In genomic region chr7:100520138-100520537, GRCh38 we compare ENCODE assay signal across 17 cellular contexts. TPM values are rescaled to one million over a fixed set of nuclear protein-coding genes. Genes with fewer than 3 reads are reported as not detected.
DNase-seq lines count a peak whose midpoint lies in the region; ATAC-seq and TF ChIP-seq lines count a peak whose summit lies in the region.
"Had no signal": no experiment of that assay in that cellular context is flagged by ENCODE, and none has a peak within 500 bp of the region (broad histone marks: within the 10 kb centered on the region; RNA-seq: fewer than 3 reads in every experiment).

No MANE protein-coding gene starts in this region.

- H3K36me3 ChIP-seq in HEK293 (ENCODE audit: control insufficient read depth in 2 of 2, insufficient read depth in 1 of 2, low read length in 2 of 2) = no peaks in the 10 kb centered on the region
- no peaks in the 10 kb centered on the region for H3K36me3 ChIP-seq in esophagus squamous epithelium
- H3K36me3 ChIP-seq: BLaER1 treated with 17β-estradiol and CSF1 and Interleukin-3, amounts not matched to agents 10 nM and 100 nM had no signal

- WGBS in esophagus squamous epithelium, 2 donors = 14 to 38% methylated on average over 1 of the region's 1 CpG

- no peak overlapping the region for H3K4me3 Mint-ChIP-seq in chondrocyte (ENCODE audit: unreplicated experiment)
- H3K4me3 Mint-ChIP-seq: B cell; CD8-positive, alpha-beta T cell; GM23338; IgD-negative memory B cell had no signal

- H3K4me1 Mint-ChIP-seq in chondrocyte (ENCODE audit: low read depth) = peaks cover 15% of the 10 kb centered on the region
- H3K4me1 Mint-ChIP-seq: GM23338 had no signal

- no peaks in the 10 kb centered on the region for H3K9me3 Mint-ChIP-seq in chondrocyte (ENCODE audit: low read depth)
- H3K9me3 Mint-ChIP-seq: CD8-positive, alpha-beta T cell; IgD-negative memory B cell had no signal

- intact Hi-C loops in esophagus squamous epithelium (cut with DNase I) = no loop called here

- no peak for TF ChIP-seq POLR2A in esophagus squamous epithelium (IDR thresholded peaks at IDR 0.05)

- H3K4me1 ChIP-seq in HEK293 (ENCODE audit: control insufficient read depth, insufficient read depth, low read length) (no peaks in the 10 kb centered on the region), esophagus squamous epithelium (peaks cover 15 to 20% (median 16%) of the 10 kb centered on the region in 3 donors)

- no peaks in the 10 kb centered on the region for H3K36me3 Mint-ChIP-seq in chondrocyte (ENCODE audit: low read depth)
- H3K36me3 Mint-ChIP-seq: CD8-positive, alpha-beta T cell; IgD-negative memory B cell had no signal

- POLR2A ChIA-PET in HEK293 (lab: Yijun Ruan, JAX) = interaction anchor here (0.6 to 1.4 kb wide), 2 partner anchors 19 to 25 kb away, joined by 3 to 4 read pairs; partner anchors contain the start of gene AGFG2

- CTCF ChIA-PET in HEK293 (lab: Yijun Ruan, JAX) = interaction anchor here (0.6 to 2.4 kb wide), 4 partner anchors 15 to 39 kb away, joined by 3 to 8 read pairs (median 4); no protein-coding TSS in a partner anchor

- H3K9me3 ChIP-seq in HEK293 (ENCODE audit: control insufficient read depth, insufficient read depth, low read depth, low read length) (no peaks in the 10 kb centered on the region), esophagus squamous epithelium (no peaks in the 10 kb centered on the region)

- TF ChIP-seq CTCF in HEK293 (tag by site-specific recombination; IDR thresholded peaks at IDR 0.05) (no peak), chondrocyte (IDR thresholded peaks at IDR 0.05) (no peak), esophagus squamous epithelium (IDR thresholded peaks at IDR 0.05) (no peak)

- no peak overlapping the region for H3K4me3 ChIP-seq in HEK293 (ENCODE audit: low read depth, low read length)
- H3K4me3 ChIP-seq in esophagus squamous epithelium = no peak overlapping the region
- H3K4me3 ChIP-seq: BLaER1 treated with 17β-estradiol and CSF1 and Interleukin-3, amounts not matched to agents 10 nM and 100 nM; GM23338 had no signal

- no peak overlapping the region for H3K27ac ChIP-seq in HEK293 (ENCODE audit: extremely low read depth, low read depth, low read length)
- no peak overlapping the region for H3K27ac ChIP-seq in esophagus squamous epithelium
- H3K27ac ChIP-seq: BLaER1 treated with 17β-estradiol and CSF1 and Interleukin-3, amounts not matched to agents 10 nM and 100 nM had no signal

- DNase-seq in chondrocyte (ENCODE audit: low spot score) = peak; percentile 1
- no peak for DNase-seq in esophagus squamous epithelium (lab: John Stamatoyannopoulos, UW)
- DNase-seq in HT-29 (ENCODE audit: low spot score) = no peak
- DNase-seq: Calu3; CD8-positive, alpha-beta T cell; DMS79 treated with DMSO at 0.1 percent for 48 hours; GF-D8; HCEC 1CT; KG1 had no signal

- no peak for ATAC-seq in GM21526 (IDR thresholded peaks at IDR 0.05; ENCODE audit: low FRiP score, unreplicated experiment)
- ATAC-seq: CD8-positive, alpha-beta T cell; GM23338; HepG2 had no signal

- peaks cover 6% of the 10 kb centered on the region for H3K27me3 Mint-ChIP-seq in chondrocyte (ENCODE audit: low read depth)
- H3K27me3 Mint-ChIP-seq: B cell, IgD-negative memory B cell had no signal

- H3K27me3 ChIP-seq in esophagus squamous epithelium = no peaks in the 10 kb centered on the region
- H3K27me3 ChIP-seq: BLaER1 treated with 17β-estradiol and CSF1 and Interleukin-3, amounts not matched to agents 10 nM and 100 nM had no signal

- H3K27ac Mint-ChIP-seq in chondrocyte (ENCODE audit: unreplicated experiment) = no peak overlapping the region
- H3K27ac Mint-ChIP-seq: B cell; CD8-positive, alpha-beta T cell; GM23338; IgD-negative memory B cell had no signal

TF ChIP-seq in HEK293, 187 proteins besides CTCF, POLR2A, EP300 and RAD21:
- TF ChIP-seq ZSCAN4 (tag by site-specific recombination; IDR thresholded peaks at IDR 0.05) = peak; percentile 77
- TF ChIP-seq ZNF157 (tag by site-specific recombination; IDR thresholded peaks at IDR 0.05) = no peak

RNA-seq across cellular contexts. Expression of gene AGFG2, which starts 18.9 kb away (rescaled TPM):
- total RNA-seq in chondrocyte = 7.7 to 8.2 TPM (median 7.8 TPM) in 3 replicates
- 10 to 100 TPM; 14.5 to 49.2 (median 26.6) TPM for total RNA-seq in esophagus squamous epithelium
- 29.8 and 30.4 TPM in 2 replicates for total RNA-seq in HT-29 (2014; rRNA removed; shearing (Covaris generic))

RNA-seq across cellular contexts. Expression of gene NYAP1, which starts 36.4 kb away (rescaled TPM):
- total RNA-seq in chondrocyte (0.77 to 0.95 TPM (median 0.87 TPM) in 3 replicates), esophagus squamous epithelium (1 to 10 TPM in 1 of 4 donors, under 1 TPM in 2, not detected in 1; 0.31 to 1.1 (median 0.57) TPM)
- 0.03 and 0.21 TPM in 2 replicates for total RNA-seq in HT-29 (2014; rRNA removed; shearing (Covaris generic))
- total RNA-seq: A172, B cell had no signal

RNA-seq across cellular contexts. Expression of gene TSC22D4, which starts 41.1 kb away (rescaled TPM):
- total RNA-seq in chondrocyte (24.0 to 34.1 TPM (median 33.0 TPM) in 3 replicates), esophagus squamous epithelium (10 to 100 TPM; 29.2 to 65.0 (median 33.7) TPM)
- total RNA-seq in HT-29 (2014; rRNA removed; shearing (Covaris generic)) = 102 and 123 TPM in 2 replicates

RNA-seq across cellular contexts. Expression of gene SAP25, which starts 53.6 kb away (rescaled TPM):
- 0.70 to 1.1 TPM in 2 of 3 replicates, not detected in the other for total RNA-seq in chondrocyte
- 1 to 10 TPM in 1 of 4 donors, under 1 TPM in 1, not detected in 2; 0.38 to 1.8 TPM for total RNA-seq in esophagus squamous epithelium
- 0.63 and 1.5 TPM in 2 replicates for total RNA-seq in HT-29 (2014; rRNA removed; shearing (Covaris generic))

RNA-seq across cellular contexts. Expression of gene SPACDR, which starts 56.1 kb away (rescaled TPM):
- total RNA-seq in chondrocyte (0.42 to 0.87 TPM in 2 of 3 replicates, not detected in the other), esophagus squamous epithelium (not detected)
- 0.21 and 0.64 TPM in 2 replicates for total RNA-seq in HT-29 (2014; rRNA removed; shearing (Covaris generic))
- total RNA-seq: HepG2 had no signal
